ENCODE assay signal across 8 cellular contexts in genomic region chr17:69302682-69303081, GRCh38.
"Had no signal": no experiment of that assay in that cellular context is flagged by ENCODE, and none has a peak within 500 bp of the region (broad histone marks: within the 10 kb centered on the region; RNA-seq: fewer than 3 reads in every experiment).

No MANE protein-coding gene starts in this region.

- DNase-seq: H9, HCEC 1CT, KBM-7 had no signal

- ATAC-seq: GM23338 had no signal

- H3K4me3 Mint-ChIP-seq: GM23338, H9 had no signal

- H2AFZ ChIP-seq: GM23338 had no signal

- H3K27ac Mint-ChIP-seq: GM23338, H9 had no signal

- H3K27ac ChIP-seq: KMS-11 had no signal

- H3K9ac ChIP-seq: KMS-11 had no signal

- H3K4me2 ChIP-seq: GM23338, KMS-11 had no signal

- H3K4me3 ChIP-seq: GM23338 had no signal

- FAIRE-seq: H1, H54, HTR-8/SVneo had no signal

- H3K4me1 Mint-ChIP-seq: GM23338, H9 had no signal
